In genomic region chr1:27517907-27518718, GRCh38 we compare ENCODE assay signal across 12 cellular contexts. TPM values are rescaled to one million over a fixed set of nuclear protein-coding genes. Genes with fewer than 3 reads are reported as not detected.
DNase-seq lines count a peak whose midpoint lies in the region; ATAC-seq and TF ChIP-seq lines count a peak whose summit lies in the region.
"Had no signal": no experiment of that assay in that cellular context is flagged by ENCODE, and none has a peak within 500 bp of the region (broad histone marks: within the 10 kb centered on the region; RNA-seq: fewer than 3 reads in every experiment).

No MANE protein-coding gene starts in this region.

- no peaks in the 10 kb centered on the region for H3K27me3 ChIP-seq in CD4-positive, alpha-beta memory T cell (ENCODE audit: insufficient read depth, low read length)
- H3K27me3 ChIP-seq in duodenal mucosa (ENCODE audit: control insufficient read depth in 1 of 2, insufficient read depth in 2 of 2, low read length in 2 of 2) = no peaks in the 10 kb centered on the region

- H3K27me3 Mint-ChIP-seq in CD4-positive, alpha-beta memory T cell = no peaks in the 10 kb centered on the region
- H3K27me3 Mint-ChIP-seq in naive thymus-derived CD8-positive, alpha-beta T cell = no peaks in the 10 kb centered on the region
- H3K27me3 Mint-ChIP-seq: activated T-helper 17 cell treated with anti-CD3 and anti-CD28 coated beads, Interleukin-2, amount 50 U/mL, for 72 hours had no signal

- H3K27ac ChIP-seq in CD4-positive, alpha-beta memory T cell (ENCODE audit: low read depth, low read length) = no peak overlapping the region
- H3K27ac ChIP-seq in duodenal mucosa (ENCODE audit: low read depth, low read length) = peak overlapping the region; percentile 79
- H3K27ac ChIP-seq: GM23248, HL-60 had no signal

- TF ChIP-seq RAD21 in Ishikawa (IDR thresholded peaks at IDR 0.05; ENCODE audit: low read depth) = no peak

- no peaks in the 10 kb centered on the region for H3K9me3 Mint-ChIP-seq in CD4-positive, alpha-beta memory T cell
- H3K9me3 Mint-ChIP-seq in naive thymus-derived CD8-positive, alpha-beta T cell = no peaks in the 10 kb centered on the region
- H3K9me3 Mint-ChIP-seq: activated T-helper 17 cell treated with anti-CD3 and anti-CD28 coated beads, Interleukin-2, amount 50 U/mL, for 72 hours had no signal

- peak overlapping the region; percentile 46 to 70 for H3K9ac ChIP-seq in duodenal mucosa (ENCODE audit: low read depth in 1 of 2, low read length in 2 of 2)
- H3K9ac ChIP-seq: GM23248 had no signal

- H3K4me3 Mint-ChIP-seq in CD4-positive, alpha-beta memory T cell = peak overlapping the region in 1 of 8 donors; percentile 10
- H3K4me3 Mint-ChIP-seq in naive thymus-derived CD8-positive, alpha-beta T cell = peak overlapping the region in 8 of 10 donors; percentile 24 to 75 (median 54)
- H3K4me3 Mint-ChIP-seq: activated T-helper 17 cell treated with anti-CD3 and anti-CD28 coated beads, Interleukin-2, amount 50 U/mL, for 72 hours had no signal

- CTCF ChIA-PET in CD4-positive, alpha-beta memory T cell (lab: Charles Lee; ENCODE audit: partially characterized antibody) = no interaction called here

- H3K4me1 Mint-ChIP-seq in CD4-positive, alpha-beta memory T cell = peaks cover 16 to 37% (median 27%) of the 10 kb centered on the region in 4 donors
- H3K4me1 Mint-ChIP-seq in naive thymus-derived CD8-positive, alpha-beta T cell = peaks cover 33 to 60% (median 51%) of the 10 kb centered on the region in 4 donors

- intact Hi-C loops in CD4-positive, alpha-beta memory T cell (cut with micrococcal nuclease) = no loop called here

- POLR2A ChIA-PET in CD4-positive, alpha-beta memory T cell (lab: Charles Lee; ENCODE audit: partially characterized antibody) = interaction anchor here (1.2 kb wide), 1 partner anchor 102 kb away, joined by 4 read pairs; no protein-coding TSS in a partner anchor
- POLR2A ChIA-PET in naive thymus-derived CD8-positive, alpha-beta T cell (lab: Charles Lee) = interaction anchor here (0.5 to 10.8 kb wide), 3 partner anchors 10 to 49 kb away, joined by 3 to 144 read pairs (median 3); partner anchors contain the start of gene WASF2

- H3K36me3 Mint-ChIP-seq in CD4-positive, alpha-beta memory T cell = peaks cover 0 to 2% of the 10 kb centered on the region in 2 donors
- H3K36me3 Mint-ChIP-seq in naive thymus-derived CD8-positive, alpha-beta T cell = no peaks in the 10 kb centered on the region

- no peak overlapping the region for H3K4me3 ChIP-seq in CD4-positive, alpha-beta memory T cell (ENCODE audit: low read length in 2 of 2)
- peak overlapping the region; percentile 29 to 41 for H3K4me3 ChIP-seq in duodenal mucosa (ENCODE audit: low read depth in 1 of 2, low read length in 2 of 2)
- H3K4me3 ChIP-seq: GM23248 had no signal

- no peak for ATAC-seq in naive thymus-derived CD8-positive, alpha-beta T cell
- ATAC-seq in HG03457 (IDR thresholded peaks at IDR 0.05; ENCODE audit: unreplicated experiment) = no peak
- ATAC-seq: activated T-helper 17 cell treated with anti-CD3 and anti-CD28 coated beads, Interleukin-2, amount 50 U/mL, for 72 hours had no signal

- peaks cover 28% of the 10 kb centered on the region for H3K4me1 ChIP-seq in CD4-positive, alpha-beta memory T cell (ENCODE audit: insufficient read depth, low read length)
- H3K4me1 ChIP-seq in duodenal mucosa (ENCODE audit: control insufficient read depth in 1 of 2, insufficient read depth in 2 of 2, low read length in 2 of 2) = peaks cover 46 to 54% of the 10 kb centered on the region in 2 donors

- H3K9me3 ChIP-seq in CD4-positive, alpha-beta memory T cell (ENCODE audit: control insufficient read depth in 1 of 2, low read length in 2 of 2) = no peaks in the 10 kb centered on the region
- H3K9me3 ChIP-seq in duodenal mucosa (ENCODE audit: control insufficient read depth in 1 of 2, low read length in 2 of 2) = no peaks in the 10 kb centered on the region

- TF ChIP-seq CTCF in GM10266 (IDR thresholded peaks at IDR 0.05; ENCODE audit: control insufficient read depth, insufficient read depth, low read depth, missing control alignments) = no peak

- H3K36me3 ChIP-seq in CD4-positive, alpha-beta memory T cell (ENCODE audit: insufficient read depth, low read length) = no peaks in the 10 kb centered on the region
- no peaks in the 10 kb centered on the region for H3K36me3 ChIP-seq in duodenal mucosa (ENCODE audit: control insufficient read depth in 1 of 2, insufficient read depth in 2 of 2, low read length in 2 of 2)

- H3K27ac Mint-ChIP-seq in CD4-positive, alpha-beta memory T cell = peak overlapping the region in 4 of 7 donors; percentile 29 to 80 (median 70)
- H3K27ac Mint-ChIP-seq in naive thymus-derived CD8-positive, alpha-beta T cell = peak overlapping the region; percentile 21 to 93 (median 88)

- DNase-seq in CD4-positive, alpha-beta memory T cell = no peak
- no peak for DNase-seq in naive thymus-derived CD8-positive, alpha-beta T cell
- DNase-seq in NOMO-1 treated with DMSO at 0.1 percent for 48 hours (lab: John Stamatoyannopoulos, UW; ENCODE audit: unreplicated experiment) (no peak), GM10266 (ENCODE audit: extremely low spot score) (no peak)
- DNase-seq in activated CD8-positive, alpha-beta memory T cell treated with anti-CD3 and anti-CD28 coated beads, Interleukin-2, amount 50 U/mL, for 4 hours = no peak
- DNase-seq: GM23248, NCI-H2171 had no signal

- TF ChIP-seq EP300 in Ishikawa (IDR thresholded peaks at IDR 0.05; ENCODE audit: borderline replicate concordance) = no peak

TF ChIP-seq in Ishikawa, 13 proteins besides CTCF, POLR2A, EP300 and RAD21:
- TF ChIP-seq CREB1 (IDR thresholded peaks at IDR 0.05; ENCODE audit: low read depth) (no peak), ZBTB7A (IDR thresholded peaks at IDR 0.05; ENCODE audit: low read depth) (no peak), NFIC (IDR thresholded peaks at IDR 0.05) (peak; percentile 60), YY1 (IDR thresholded peaks at IDR 0.05; ENCODE audit: low read depth) (no peak), TAF1 (IDR thresholded peaks at IDR 0.05; ENCODE audit: low read depth) (no peak), TEAD4 (IDR thresholded peaks at IDR 0.05) (no peak), FOXM1 (IDR thresholded peaks at IDR 0.05; ENCODE audit: borderline replicate concordance, low read depth) (no peak), CEBPB (IDR thresholded peaks at IDR 0.05) (no peak), MAX (IDR thresholded peaks at IDR 0.05) (0 out of 2 replicates have a peak, but pooled peaks have one; percentile 13), EGR1 (IDR thresholded peaks at IDR 0.05) (no peak), TCF12 (IDR thresholded peaks at IDR 0.05; ENCODE audit: low read depth) (no peak)
- TF ChIP-seq, protein P1, sequence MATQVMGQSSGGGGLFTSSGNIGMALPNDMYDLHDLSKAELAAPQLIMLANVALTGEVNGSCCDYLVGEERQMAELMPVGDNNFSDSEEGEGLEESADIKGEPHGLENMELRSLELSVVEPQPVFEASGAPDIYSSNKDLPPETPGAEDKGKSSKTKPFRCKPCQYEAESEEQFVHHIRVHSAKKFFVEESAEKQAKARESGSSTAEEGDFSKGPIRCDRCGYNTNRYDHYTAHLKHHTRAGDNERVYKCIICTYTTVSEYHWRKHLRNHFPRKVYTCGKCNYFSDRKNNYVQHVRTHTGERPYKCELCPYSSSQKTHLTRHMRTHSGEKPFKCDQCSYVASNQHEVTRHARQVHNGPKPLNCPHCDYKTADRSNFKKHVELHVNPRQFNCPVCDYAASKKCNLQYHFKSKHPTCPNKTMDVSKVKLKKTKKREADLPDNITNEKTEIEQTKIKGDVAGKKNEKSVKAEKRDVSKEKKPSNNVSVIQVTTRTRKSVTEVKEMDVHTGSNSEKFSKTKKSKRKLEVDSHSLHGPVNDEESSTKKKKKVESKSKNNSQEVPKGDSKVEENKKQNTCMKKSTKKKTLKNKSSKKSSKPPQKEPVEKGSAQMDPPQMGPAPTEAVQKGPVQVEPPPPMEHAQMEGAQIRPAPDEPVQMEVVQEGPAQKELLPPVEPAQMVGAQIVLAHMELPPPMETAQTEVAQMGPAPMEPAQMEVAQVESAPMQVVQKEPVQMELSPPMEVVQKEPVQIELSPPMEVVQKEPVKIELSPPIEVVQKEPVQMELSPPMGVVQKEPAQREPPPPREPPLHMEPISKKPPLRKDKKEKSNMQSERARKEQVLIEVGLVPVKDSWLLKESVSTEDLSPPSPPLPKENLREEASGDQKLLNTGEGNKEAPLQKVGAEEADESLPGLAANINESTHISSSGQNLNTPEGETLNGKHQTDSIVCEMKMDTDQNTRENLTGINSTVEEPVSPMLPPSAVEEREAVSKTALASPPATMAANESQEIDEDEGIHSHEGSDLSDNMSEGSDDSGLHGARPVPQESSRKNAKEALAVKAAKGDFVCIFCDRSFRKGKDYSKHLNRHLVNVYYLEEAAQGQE (IDR thresholded peaks at IDR 0.05; ENCODE audit: low read depth) = no peak
- TF ChIP-seq, protein P2, sequence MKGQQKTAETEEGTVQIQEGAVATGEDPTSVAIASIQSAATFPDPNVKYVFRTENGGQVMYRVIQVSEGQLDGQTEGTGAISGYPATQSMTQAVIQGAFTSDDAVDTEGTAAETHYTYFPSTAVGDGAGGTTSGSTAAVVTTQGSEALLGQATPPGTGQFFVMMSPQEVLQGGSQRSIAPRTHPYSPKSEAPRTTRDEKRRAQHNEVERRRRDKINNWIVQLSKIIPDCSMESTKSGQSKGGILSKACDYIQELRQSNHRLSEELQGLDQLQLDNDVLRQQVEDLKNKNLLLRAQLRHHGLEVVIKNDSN (IDR thresholded peaks at IDR 0.05) = no peak

RNA-seq across cellular contexts. Expression of gene WASF2, which starts 28.1 kb away (rescaled TPM):
- 100 to 1,000 TPM; 163 to 164 TPM for total RNA-seq in CD4-positive, alpha-beta memory T cell
- 10 to 100 TPM; 31.6 to 81.1 TPM for polyA plus RNA-seq in CD4-positive, alpha-beta memory T cell
- total RNA-seq in naive thymus-derived CD8-positive, alpha-beta T cell = 100 to 1,000 TPM; 183 to 185 TPM
- polyA plus RNA-seq in naive thymus-derived CD8-positive, alpha-beta T cell = 10 to 100 TPM; 54.8 to 68.9 (median 68.5) TPM

Comparison
In these comparisons a context has a peak if more than half of its experiments do, and no peak if none do; other contexts are left out.
1. H3K4me3 ChIP-seq: peak in duodenal mucosa (2 of 2); none in CD4-positive, alpha-beta memory T cell (0 of 2).